Comparison of ENCODE assay signal across 1 cellular context in the genomic region with DNA sequence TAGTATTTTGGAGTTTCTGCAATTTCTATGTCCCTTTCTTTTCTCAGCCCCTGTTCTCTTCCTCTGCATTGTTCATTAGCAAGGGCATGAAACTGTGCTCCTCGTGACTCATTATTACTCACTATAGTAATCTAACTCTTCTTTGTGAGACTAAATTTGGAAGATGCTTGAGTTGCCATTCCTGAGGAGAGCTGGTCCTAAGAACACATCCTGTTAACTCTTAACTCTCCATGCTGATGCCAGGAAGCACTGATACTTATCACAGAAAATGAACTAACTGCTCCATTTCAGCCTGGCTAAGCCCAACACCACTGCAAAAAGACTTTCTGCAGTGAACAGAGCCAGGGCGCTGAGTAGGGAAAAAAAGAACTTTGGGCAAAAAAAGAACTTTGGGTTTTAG.
TF ChIP-seq lines count a peak whose summit lies in the region.

No MANE protein-coding gene starts in this region.

TF ChIP-seq in K562, 482 proteins besides CTCF, POLR2A, EP300 and RAD21 (continued from another document and continues in another):
- TF ChIP-seq MEF2A (IDR thresholded peaks at IDR 0.05; ENCODE audit: control insufficient read depth, low read depth, low read length) = peak; percentile 59; the same call in 1 of the 2 replicates
- 0 out of 2 replicates have a peak, but pooled peaks have one; percentile 7 for TF ChIP-seq ADNP (tag; IDR thresholded peaks at IDR 0.05)
- TF ChIP-seq XRCC4 (IDR thresholded peaks at IDR 0.05; ENCODE audit: extremely low read depth, insufficient read depth, insufficient read length) = no peak
- peak; percentile 84 for TF ChIP-seq CTBP1 (IDR thresholded peaks at IDR 0.05; ENCODE audit: borderline replicate concordance)
- no peak for TF ChIP-seq NR1H2 (CRISPR knock-in tag; IDR thresholded peaks at IDR 0.05)
- no peak for TF ChIP-seq ZBTB8A (IDR thresholded peaks at IDR 0.05; ENCODE audit: partially characterized antibody)
- TF ChIP-seq, protein P1, sequence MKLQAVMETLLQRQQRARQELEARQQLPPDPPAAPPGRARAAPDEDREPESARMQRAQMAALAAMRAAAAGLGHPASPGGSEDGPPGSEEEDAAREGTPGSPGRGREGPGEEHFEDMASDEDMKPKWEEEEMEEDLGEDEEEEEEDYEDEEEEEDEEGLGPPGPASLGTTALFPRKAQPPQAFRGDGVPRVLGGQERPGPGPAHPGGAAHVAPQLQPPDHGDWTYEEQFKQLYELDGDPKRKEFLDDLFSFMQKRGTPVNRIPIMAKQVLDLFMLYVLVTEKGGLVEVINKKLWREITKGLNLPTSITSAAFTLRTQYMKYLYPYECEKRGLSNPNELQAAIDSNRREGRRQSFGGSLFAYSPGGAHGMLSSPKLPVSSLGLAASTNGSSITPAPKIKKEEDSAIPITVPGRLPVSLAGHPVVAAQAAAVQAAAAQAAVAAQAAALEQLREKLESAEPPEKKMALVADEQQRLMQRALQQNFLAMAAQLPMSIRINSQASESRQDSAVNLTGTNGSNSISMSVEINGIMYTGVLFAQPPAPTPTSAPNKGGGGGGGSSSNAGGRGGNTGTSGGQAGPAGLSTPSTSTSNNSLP (IDR thresholded peaks at IDR 0.05; ENCODE audit: borderline replicate concordance, low read depth, low read length) = 0 out of 2 replicates have a peak, but pooled peaks have one; percentile 17
- no peak for TF ChIP-seq RBM39 (optimal IDR thresholded peaks at IDR 0.05; ENCODE audit: low read depth, low read length)
- no peak for TF ChIP-seq NUFIP1 (IDR thresholded peaks at IDR 0.05; ENCODE audit: partially characterized antibody)
- TF ChIP-seq NBN (IDR thresholded peaks at IDR 0.05; ENCODE audit: low read depth) = no peak
- peak; percentile 51; the same call in 1 of the 2 replicates for TF ChIP-seq GABPA (tag; conservative IDR thresholded peaks at IDR 0.05; ENCODE audit: low read depth)
- peak; percentile 88 for TF ChIP-seq ZNF175 (CRISPR knock-in tag; IDR thresholded peaks at IDR 0.05; ENCODE audit: low read depth)
- TF ChIP-seq ZNF24 (IDR thresholded peaks at IDR 0.05) = peak; percentile 12; the same call in 1 of the 2 replicates
- TF ChIP-seq ZNF584 (CRISPR knock-in tag; IDR thresholded peaks at IDR 0.05; ENCODE audit: low read depth) = peak; percentile 83
- TF ChIP-seq MTA2 (IDR thresholded peaks at IDR 0.05; ENCODE audit: low read depth) = peak; percentile 14; the same call in 1 of the 2 replicates
- peak in 1 of 2 experiments; percentile 8; a peak in 1 of 4 replicates for TF ChIP-seq KDM1A (IDR thresholded peaks at IDR 0.05)
- no peak for TF ChIP-seq NR2C2 (CRISPR knock-in tag; IDR thresholded peaks at IDR 0.05)
- TF ChIP-seq NR2C2 (tag; IDR thresholded peaks at IDR 0.05) = 0 out of 2 replicates have a peak, but pooled peaks have one; percentile 26
- no peak for TF ChIP-seq ZEB2 (IDR thresholded peaks at IDR 0.05)
- peak; percentile 92 for TF ChIP-seq ETV5 (CRISPR knock-in tag; IDR thresholded peaks at IDR 0.05; ENCODE audit: low read depth)
- TF ChIP-seq HDAC2 (IDR thresholded peaks at IDR 0.05) = peak; percentile 37; the same call in 1 of the 2 replicates
- peak in 1 of 2 experiments; percentile 61; a peak in 1 of 4 replicates for TF ChIP-seq RCOR1 (IDR thresholded peaks at IDR 0.05; ENCODE audit: borderline replicate concordance in 1 of 2, low read depth in 2 of 2, low read length in 2 of 2)
- TF ChIP-seq NFRKB (IDR thresholded peaks at IDR 0.05; ENCODE audit: low read depth) = 0 out of 2 replicates have a peak, but pooled peaks have one; percentile 29
- no peak for TF ChIP-seq SRSF1 (IDR thresholded peaks at IDR 0.05; ENCODE audit: low read depth, low read length)
- TF ChIP-seq HDAC3 (IDR thresholded peaks at IDR 0.05; ENCODE audit: borderline replicate concordance, partially characterized antibody) = peak; percentile 23
- TF ChIP-seq L3MBTL2 (IDR thresholded peaks at IDR 0.05) = 0 out of 2 replicates have a peak, but pooled peaks have one; percentile 15
- peak; percentile 76 for TF ChIP-seq SMARCE1 (IDR thresholded peaks at IDR 0.05)
- TF ChIP-seq CCNT2 (IDR thresholded peaks at IDR 0.05; ENCODE audit: borderline replicate concordance, extremely low read depth, insufficient read length, low read depth, low read length) = no peak
- 0 out of 2 replicates have a peak, but pooled peaks have one; percentile 31 for TF ChIP-seq MTA3 (IDR thresholded peaks at IDR 0.05; ENCODE audit: borderline replicate concordance)
- TF ChIP-seq SMARCC2 (IDR thresholded peaks at IDR 0.05; ENCODE audit: low read depth) = peak; percentile 60; the same call in 1 of the 2 replicates
- TF ChIP-seq ZNF561 (CRISPR knock-in tag; conservative IDR thresholded peaks at IDR 0.05) = no peak
- 0 out of 2 replicates have a peak, but pooled peaks have one; percentile 35 for TF ChIP-seq ATF7 (IDR thresholded peaks at IDR 0.05)
- no peak; the same call in 1 of the 2 replicates for TF ChIP-seq EP400 (IDR thresholded peaks at IDR 0.05)
- TF ChIP-seq, protein P2, sequence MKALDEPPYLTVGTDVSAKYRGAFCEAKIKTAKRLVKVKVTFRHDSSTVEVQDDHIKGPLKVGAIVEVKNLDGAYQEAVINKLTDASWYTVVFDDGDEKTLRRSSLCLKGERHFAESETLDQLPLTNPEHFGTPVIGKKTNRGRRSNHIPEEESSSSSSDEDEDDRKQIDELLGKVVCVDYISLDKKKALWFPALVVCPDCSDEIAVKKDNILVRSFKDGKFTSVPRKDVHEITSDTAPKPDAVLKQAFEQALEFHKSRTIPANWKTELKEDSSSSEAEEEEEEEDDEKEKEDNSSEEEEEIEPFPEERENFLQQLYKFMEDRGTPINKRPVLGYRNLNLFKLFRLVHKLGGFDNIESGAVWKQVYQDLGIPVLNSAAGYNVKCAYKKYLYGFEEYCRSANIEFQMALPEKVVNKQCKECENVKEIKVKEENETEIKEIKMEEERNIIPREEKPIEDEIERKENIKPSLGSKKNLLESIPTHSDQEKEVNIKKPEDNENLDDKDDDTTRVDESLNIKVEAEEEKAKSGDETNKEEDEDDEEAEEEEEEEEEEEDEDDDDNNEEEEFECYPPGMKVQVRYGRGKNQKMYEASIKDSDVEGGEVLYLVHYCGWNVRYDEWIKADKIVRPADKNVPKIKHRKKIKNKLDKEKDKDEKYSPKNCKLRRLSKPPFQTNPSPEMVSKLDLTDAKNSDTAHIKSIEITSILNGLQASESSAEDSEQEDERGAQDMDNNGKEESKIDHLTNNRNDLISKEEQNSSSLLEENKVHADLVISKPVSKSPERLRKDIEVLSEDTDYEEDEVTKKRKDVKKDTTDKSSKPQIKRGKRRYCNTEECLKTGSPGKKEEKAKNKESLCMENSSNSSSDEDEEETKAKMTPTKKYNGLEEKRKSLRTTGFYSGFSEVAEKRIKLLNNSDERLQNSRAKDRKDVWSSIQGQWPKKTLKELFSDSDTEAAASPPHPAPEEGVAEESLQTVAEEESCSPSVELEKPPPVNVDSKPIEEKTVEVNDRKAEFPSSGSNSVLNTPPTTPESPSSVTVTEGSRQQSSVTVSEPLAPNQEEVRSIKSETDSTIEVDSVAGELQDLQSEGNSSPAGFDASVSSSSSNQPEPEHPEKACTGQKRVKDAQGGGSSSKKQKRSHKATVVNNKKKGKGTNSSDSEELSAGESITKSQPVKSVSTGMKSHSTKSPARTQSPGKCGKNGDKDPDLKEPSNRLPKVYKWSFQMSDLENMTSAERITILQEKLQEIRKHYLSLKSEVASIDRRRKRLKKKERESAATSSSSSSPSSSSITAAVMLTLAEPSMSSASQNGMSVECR (CRISPR knock-in tag; IDR thresholded peaks at IDR 0.05) = no peak
- peak; percentile 96 for TF ChIP-seq ETV1 (tag; conservative IDR thresholded peaks at IDR 0.05; ENCODE audit: low read depth)
- 0 out of 2 replicates have a peak, but pooled peaks have one; percentile 54 for TF ChIP-seq GTF2E2 (tag; IDR thresholded peaks at IDR 0.05)
- peak; percentile 55 for TF ChIP-seq ELF1 (tag; IDR thresholded peaks at IDR 0.05)
- TF ChIP-seq DACH1 (IDR thresholded peaks at IDR 0.05; ENCODE audit: partially characterized antibody) = no peak
- peak; percentile 52; the same call in 1 of the 2 replicates for TF ChIP-seq TOE1 (IDR thresholded peaks at IDR 0.05; ENCODE audit: borderline replicate concordance)
- TF ChIP-seq TOE1 (CRISPR knock-in tag; IDR thresholded peaks at IDR 0.05; ENCODE audit: borderline replicate concordance, low read depth) = no peak
- TF ChIP-seq NR2C1 (IDR thresholded peaks at IDR 0.05) = no peak
- TF ChIP-seq NR2C1 (tag; IDR thresholded peaks at IDR 0.05) = no peak; the same call in 1 of the 2 replicates
- TF ChIP-seq ZBTB33 (CRISPR knock-in tag; IDR thresholded peaks at IDR 0.05) = no peak
- TF ChIP-seq, protein P3, sequence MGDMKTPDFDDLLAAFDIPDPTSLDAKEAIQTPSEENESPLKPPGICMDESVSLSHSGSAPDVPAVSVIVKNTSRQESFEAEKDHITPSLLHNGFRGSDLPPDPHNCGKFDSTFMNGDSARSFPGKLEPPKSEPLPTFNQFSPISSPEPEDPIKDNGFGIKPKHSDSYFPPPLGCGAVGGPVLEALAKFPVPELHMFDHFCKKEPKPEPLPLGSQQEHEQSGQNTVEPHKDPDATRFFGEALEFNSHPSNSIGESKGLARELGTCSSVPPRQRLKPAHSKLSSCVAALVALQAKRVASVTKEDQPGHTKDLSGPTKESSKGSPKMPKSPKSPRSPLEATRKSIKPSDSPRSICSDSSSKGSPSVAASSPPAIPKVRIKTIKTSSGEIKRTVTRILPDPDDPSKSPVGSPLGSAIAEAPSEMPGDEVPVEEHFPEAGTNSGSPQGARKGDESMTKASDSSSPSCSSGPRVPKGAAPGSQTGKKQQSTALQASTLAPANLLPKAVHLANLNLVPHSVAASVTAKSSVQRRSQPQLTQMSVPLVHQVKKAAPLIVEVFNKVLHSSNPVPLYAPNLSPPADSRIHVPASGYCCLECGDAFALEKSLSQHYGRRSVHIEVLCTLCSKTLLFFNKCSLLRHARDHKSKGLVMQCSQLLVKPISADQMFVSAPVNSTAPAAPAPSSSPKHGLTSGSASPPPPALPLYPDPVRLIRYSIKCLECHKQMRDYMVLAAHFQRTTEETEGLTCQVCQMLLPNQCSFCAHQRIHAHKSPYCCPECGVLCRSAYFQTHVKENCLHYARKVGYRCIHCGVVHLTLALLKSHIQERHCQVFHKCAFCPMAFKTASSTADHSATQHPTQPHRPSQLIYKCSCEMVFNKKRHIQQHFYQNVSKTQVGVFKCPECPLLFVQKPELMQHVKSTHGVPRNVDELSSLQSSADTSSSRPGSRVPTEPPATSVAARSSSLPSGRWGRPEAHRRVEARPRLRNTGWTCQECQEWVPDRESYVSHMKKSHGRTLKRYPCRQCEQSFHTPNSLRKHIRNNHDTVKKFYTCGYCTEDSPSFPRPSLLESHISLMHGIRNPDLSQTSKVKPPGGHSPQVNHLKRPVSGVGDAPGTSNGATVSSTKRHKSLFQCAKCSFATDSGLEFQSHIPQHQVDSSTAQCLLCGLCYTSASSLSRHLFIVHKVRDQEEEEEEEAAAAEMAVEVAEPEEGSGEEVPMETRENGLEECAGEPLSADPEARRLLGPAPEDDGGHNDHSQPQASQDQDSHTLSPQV (IDR thresholded peaks at IDR 0.05) = peak; percentile 78
- no peak; the same call in 1 of the 2 replicates for TF ChIP-seq POLR2H (tag; IDR thresholded peaks at IDR 0.05; ENCODE audit: low read depth)
- no peak for TF ChIP-seq CEBPG (CRISPR knock-in tag; IDR thresholded peaks at IDR 0.05)
- 0 out of 4 replicates have a peak, but pooled peaks of 1 of the 2 experiments have one; percentile 31 for TF ChIP-seq CEBPG (tag; conservative IDR thresholded peaks at IDR 0.05 in 1 of 2, IDR thresholded peaks at IDR 0.05 in 1 of 2)
- peak; percentile 75 for TF ChIP-seq DPF2 (IDR thresholded peaks at IDR 0.05)
- TF ChIP-seq MYC (IDR thresholded peaks at IDR 0.05; ENCODE audit: low read depth, low read length) = 0 out of 2 replicates have a peak, but pooled peaks have one; percentile 31
- no peak for TF ChIP-seq MYC (CRISPR knock-in tag; IDR thresholded peaks at IDR 0.05; ENCODE audit: borderline replicate concordance, low read depth)
- TF ChIP-seq HDAC1 (IDR thresholded peaks at IDR 0.05) = peak in 1 of 2 experiments; percentile 25; a peak in 1 of 4 replicates
- TF ChIP-seq MEF2D (tag; conservative IDR thresholded peaks at IDR 0.05; ENCODE audit: low read depth) = peak; percentile 67
- peak; percentile 55 for TF ChIP-seq FOS (IDR thresholded peaks at IDR 0.05; ENCODE audit: extremely low read depth, insufficient read length)
- peak; percentile 65 for TF ChIP-seq ARID1B (IDR thresholded peaks at IDR 0.05)
- TF ChIP-seq ZNF589 (CRISPR knock-in tag; IDR thresholded peaks at IDR 0.05; ENCODE audit: low read depth) = peak; percentile 86
- TF ChIP-seq TAF9B (IDR thresholded peaks at IDR 0.05; ENCODE audit: partially characterized antibody) = peak; percentile 29
- no peak for TF ChIP-seq MYNN (IDR thresholded peaks at IDR 0.05)
- no peak for TF ChIP-seq MYNN (CRISPR knock-in tag; IDR thresholded peaks at IDR 0.05)
- TF ChIP-seq FOSL1 (tag; conservative IDR thresholded peaks at IDR 0.05) = peak; percentile 99
- peak; percentile 86 for TF ChIP-seq JUND (IDR thresholded peaks at IDR 0.05; ENCODE audit: borderline replicate concordance, low read depth, low read length)
- TF ChIP-seq JUND (tag; IDR thresholded peaks at IDR 0.05; ENCODE audit: borderline replicate concordance, low read depth, low read length) = peak; percentile 61; the same call in 2 of the 3 replicates
- TF ChIP-seq ARNT (IDR thresholded peaks at IDR 0.05) = no peak
- no peak for TF ChIP-seq SIRT6 (IDR thresholded peaks at IDR 0.05; ENCODE audit: low read depth, low read length)
- TF ChIP-seq ZNF316 (IDR thresholded peaks at IDR 0.05) = peak; percentile 30; the same call in 1 of the 2 replicates
- TF ChIP-seq, protein P4, sequence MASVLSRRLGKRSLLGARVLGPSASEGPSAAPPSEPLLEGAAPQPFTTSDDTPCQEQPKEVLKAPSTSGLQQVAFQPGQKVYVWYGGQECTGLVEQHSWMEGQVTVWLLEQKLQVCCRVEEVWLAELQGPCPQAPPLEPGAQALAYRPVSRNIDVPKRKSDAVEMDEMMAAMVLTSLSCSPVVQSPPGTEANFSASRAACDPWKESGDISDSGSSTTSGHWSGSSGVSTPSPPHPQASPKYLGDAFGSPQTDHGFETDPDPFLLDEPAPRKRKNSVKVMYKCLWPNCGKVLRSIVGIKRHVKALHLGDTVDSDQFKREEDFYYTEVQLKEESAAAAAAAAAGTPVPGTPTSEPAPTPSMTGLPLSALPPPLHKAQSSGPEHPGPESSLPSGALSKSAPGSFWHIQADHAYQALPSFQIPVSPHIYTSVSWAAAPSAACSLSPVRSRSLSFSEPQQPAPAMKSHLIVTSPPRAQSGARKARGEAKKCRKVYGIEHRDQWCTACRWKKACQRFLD (CRISPR knock-in tag; IDR thresholded peaks at IDR 0.05) = 0 out of 2 replicates have a peak, but pooled peaks have one; percentile 12
